In genomic region chr16:83964684-83965443, GRCh38 we compare ENCODE assay signal across 30 cellular contexts. TPM values are rescaled to one million over a fixed set of nuclear protein-coding genes. Genes with fewer than 3 reads are reported as not detected.
"Had no signal": no experiment of that assay in that cellular context is flagged by ENCODE, and none has a peak within 500 bp of the region (broad histone marks: within the 10 kb centered on the region; RNA-seq: fewer than 3 reads in every experiment).

No MANE protein-coding gene starts in this region.

- H3K9me3 ChIP-seq: adrenal gland, heart left ventricle, ovary, psoas muscle, thoracic aorta, upper lobe of left lung had no signal

- ATAC-seq: activated CD4-positive, alpha-beta T cell treated with anti-CD3 and anti-CD28 coated beads for 36 hours; activated T-cell treated with anti-CD3 and anti-CD28 coated beads, Interleukin-2, amount 50 U/mL, for 4 hours; heart left ventricle; naive thymus-derived CD4-positive, alpha-beta T cell; sciatic nerve; stimulated activated effector memory CD8-positive, alpha-beta T cell treated with anti-CD3 and anti-CD28 coated beads, Interleukin-12 subunit alpha, Interleukin-12 subunit beta, amount 100 ng/mL, for 72 hours; WTC11 had no signal

- H3K27me3 ChIP-seq: adrenal gland, ovary had no signal

- DNase-seq: activated CD4-positive, alpha-beta T cell treated with anti-CD3 and anti-CD28 coated beads for 36 hours; activated CD4-positive, alpha-beta T cell treated with anti-CD3 and anti-CD28 coated beads, Interleukin-2, amount 50 U/mL, for 4 hours; activated CD8-positive, alpha-beta memory T cell treated with anti-CD3 and anti-CD28 coated beads, Interleukin-2, amount 50 U/mL, for 48 hours; activated naive CD4-positive, alpha-beta T cell; activated T-cell treated with anti-CD3 and anti-CD28 coated beads, Interleukin-2, amount 50 U/mL, for 4 hours; adrenal gland; cerebellar nuclear complex; cortex of kidney; left colon; naive thymus-derived CD4-positive, alpha-beta T cell; small intestine; stimulated activated CD4-positive, alpha-beta T cell treated with anti-CD3 and anti-CD28 coated beads, Interleukin-2, amount 100 ng/mL, for 24 hours; T-helper 9 cell had no signal

- H3K9me3 Mint-ChIP-seq: activated T-cell treated with anti-CD3 and anti-CD28 coated beads, Interleukin-2, amount 50 U/mL, for 4 hours; activated T-helper 2 cell treated with anti-CD3 and anti-CD28 coated beads, Interferon-gamma antibody, Interleukin-2, Interleukin-4, amounts not matched to agents 10 μg/mL and 5 μg/mL and 100 μg/mL, durations not matched to agents 14 hours and 24 hours and 36 hours; stimulated activated effector memory CD8-positive, alpha-beta T cell treated with anti-CD3 and anti-CD28 coated beads, Interleukin-12 subunit alpha, Interleukin-12 subunit beta, amount 100 ng/mL, for 72 hours; WTC11 had no signal

- H3K27ac ChIP-seq: ovary, psoas muscle, thoracic aorta, upper lobe of left lung had no signal

- H3K4me1 ChIP-seq: psoas muscle had no signal

- H3K36me3 Mint-ChIP-seq: stimulated activated effector memory CD8-positive, alpha-beta T cell treated with anti-CD3 and anti-CD28 coated beads, Interleukin-12 subunit alpha, Interleukin-12 subunit beta, amount 100 ng/mL, for 72 hours; WTC11 had no signal

- H3K4me3 ChIP-seq: adrenal gland, heart left ventricle, ovary, psoas muscle, thoracic aorta, upper lobe of left lung had no signal

- FAIRE-seq: bronchial epithelial cell, islet of Langerhans, small intestine had no signal

- H3K27ac Mint-ChIP-seq: activated CD4-positive, alpha-beta T cell treated with anti-CD3 and anti-CD28 coated beads for 36 hours; activated naive CD8-positive, alpha-beta T cell; activated T-helper 2 cell treated with anti-CD3 and anti-CD28 coated beads, Interferon-gamma antibody, Interleukin-2, Interleukin-4, amounts not matched to agents 10 μg/mL and 5 μg/mL and 100 μg/mL, durations not matched to agents 14 hours and 24 hours and 36 hours; stimulated activated effector memory CD8-positive, alpha-beta T cell treated with anti-CD3 and anti-CD28 coated beads, Interleukin-12 subunit alpha, Interleukin-12 subunit beta, amount 100 ng/mL, for 72 hours; WTC11 had no signal

- H3K36me3 ChIP-seq: ovary had no signal

- H3K4me1 Mint-ChIP-seq: activated CD4-positive, alpha-beta T cell treated with anti-CD3 and anti-CD28 coated beads for 36 hours had no signal

- H3K4me3 Mint-ChIP-seq: activated CD4-positive, alpha-beta T cell treated with anti-CD3 and anti-CD28 coated beads for 36 hours; activated naive CD8-positive, alpha-beta T cell; activated T-cell treated with anti-CD3 and anti-CD28 coated beads, Interleukin-2, amount 50 U/mL, for 4 hours; naive thymus-derived CD4-positive, alpha-beta T cell; stimulated activated effector memory CD8-positive, alpha-beta T cell treated with anti-CD3 and anti-CD28 coated beads, Interleukin-12 subunit alpha, Interleukin-12 subunit beta, amount 100 ng/mL, for 72 hours; WTC11 had no signal

RNA-seq across cellular contexts. Expression of gene NECAB2, which starts 3.2 kb away (rescaled TPM):
- total RNA-seq: activated CD4-positive, alpha-beta T cell treated with anti-CD3 and anti-CD28 coated beads for 36 hours; activated CD8-positive, alpha-beta memory T cell treated with anti-CD3 and anti-CD28 coated beads for 36 hours; activated T-cell treated with anti-CD3 and anti-CD28 coated beads, Interleukin-2, amount 50 U/mL, for 4 hours; activated T-helper 2 cell treated with anti-CD3 and anti-CD28 coated beads, Interferon-gamma antibody, Interleukin-2, Interleukin-4, amounts not matched to agents 10 μg/mL and 5 μg/mL and 100 μg/mL, durations not matched to agents 14 hours and 24 hours and 36 hours; bronchial epithelial cell; epithelial cell of proximal tubule; fibroblast of villous mesenchyme; lung microvascular endothelial cell; naive thymus-derived CD4-positive, alpha-beta T cell; psoas muscle; T-helper 1 cell treated with Interleukin-12 subunit alpha and Interleukin-12 subunit beta and Interleukin-4 antibody, amounts not matched to agents 30 ng/mL and 1 ng/mL, for 36 hours; thoracic aorta had no signal
- polyA plus RNA-seq: naive thymus-derived CD4-positive, alpha-beta T cell had no signal
